Comparison of ENCODE assay signal across 8 cellular contexts in the genomic region with DNA sequence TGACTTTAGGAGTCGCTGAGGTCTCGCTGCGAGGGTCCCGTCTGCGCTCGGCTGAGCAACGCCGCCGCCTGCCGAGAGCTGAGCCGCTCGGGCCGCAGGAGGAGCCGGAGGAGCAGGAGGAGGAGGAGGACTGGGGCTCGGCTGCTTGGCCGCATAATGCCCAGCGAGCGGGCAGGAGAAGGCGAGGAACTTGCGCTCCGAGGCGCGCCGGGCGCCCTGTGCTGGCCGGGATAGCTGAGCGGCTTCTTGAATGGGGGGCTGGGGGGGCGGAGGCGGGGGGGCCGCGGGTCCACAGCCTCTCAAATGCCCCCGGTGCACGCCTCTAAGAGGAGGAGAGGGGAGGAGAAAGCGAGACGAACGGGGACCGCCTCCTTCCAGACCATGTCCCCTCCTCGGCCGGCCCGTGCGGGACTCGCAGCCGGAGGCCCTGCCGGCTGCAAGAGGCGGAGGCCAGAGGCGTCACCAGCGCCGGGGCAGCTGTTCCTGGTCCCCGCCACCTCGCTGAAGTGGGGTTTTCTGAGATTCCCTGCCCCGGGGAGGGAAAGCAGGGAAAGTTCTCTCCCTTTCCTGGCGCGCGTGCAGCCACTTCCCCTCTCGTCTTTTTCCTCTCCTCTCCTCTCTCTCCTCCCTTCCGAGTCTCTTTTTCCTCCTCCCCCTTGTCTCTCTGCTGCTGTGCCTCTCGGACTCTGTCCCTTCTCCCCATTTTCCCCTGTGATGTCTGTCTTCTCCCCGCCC. TPM values are rescaled to one million over a fixed set of nuclear protein-coding genes. Genes with fewer than 3 reads are reported as not detected.
DNase-seq lines count a peak whose midpoint lies in the region; ATAC-seq and TF ChIP-seq lines count a peak whose summit lies in the region.

A gene with protein sequence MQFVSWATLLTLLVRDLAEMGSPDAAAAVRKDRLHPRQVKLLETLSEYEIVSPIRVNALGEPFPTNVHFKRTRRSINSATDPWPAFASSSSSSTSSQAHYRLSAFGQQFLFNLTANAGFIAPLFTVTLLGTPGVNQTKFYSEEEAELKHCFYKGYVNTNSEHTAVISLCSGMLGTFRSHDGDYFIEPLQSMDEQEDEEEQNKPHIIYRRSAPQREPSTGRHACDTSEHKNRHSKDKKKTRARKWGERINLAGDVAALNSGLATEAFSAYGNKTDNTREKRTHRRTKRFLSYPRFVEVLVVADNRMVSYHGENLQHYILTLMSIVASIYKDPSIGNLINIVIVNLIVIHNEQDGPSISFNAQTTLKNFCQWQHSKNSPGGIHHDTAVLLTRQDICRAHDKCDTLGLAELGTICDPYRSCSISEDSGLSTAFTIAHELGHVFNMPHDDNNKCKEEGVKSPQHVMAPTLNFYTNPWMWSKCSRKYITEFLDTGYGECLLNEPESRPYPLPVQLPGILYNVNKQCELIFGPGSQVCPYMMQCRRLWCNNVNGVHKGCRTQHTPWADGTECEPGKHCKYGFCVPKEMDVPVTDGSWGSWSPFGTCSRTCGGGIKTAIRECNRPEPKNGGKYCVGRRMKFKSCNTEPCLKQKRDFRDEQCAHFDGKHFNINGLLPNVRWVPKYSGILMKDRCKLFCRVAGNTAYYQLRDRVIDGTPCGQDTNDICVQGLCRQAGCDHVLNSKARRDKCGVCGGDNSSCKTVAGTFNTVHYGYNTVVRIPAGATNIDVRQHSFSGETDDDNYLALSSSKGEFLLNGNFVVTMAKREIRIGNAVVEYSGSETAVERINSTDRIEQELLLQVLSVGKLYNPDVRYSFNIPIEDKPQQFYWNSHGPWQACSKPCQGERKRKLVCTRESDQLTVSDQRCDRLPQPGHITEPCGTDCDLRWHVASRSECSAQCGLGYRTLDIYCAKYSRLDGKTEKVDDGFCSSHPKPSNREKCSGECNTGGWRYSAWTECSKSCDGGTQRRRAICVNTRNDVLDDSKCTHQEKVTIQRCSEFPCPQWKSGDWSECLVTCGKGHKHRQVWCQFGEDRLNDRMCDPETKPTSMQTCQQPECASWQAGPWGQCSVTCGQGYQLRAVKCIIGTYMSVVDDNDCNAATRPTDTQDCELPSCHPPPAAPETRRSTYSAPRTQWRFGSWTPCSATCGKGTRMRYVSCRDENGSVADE (N-terminal part only) (minus strand): TSS at position 220 of the 735 bp plus-strand sequence. CDS start 343 bp downstream, outside the sequence.

- H3K4me3 Mint-ChIP-seq in WTC11, result peak within 1 kb of the TSS; percentile 93
- peak within 1 kb of the TSS; percentile 94 for H3K4me3 Mint-ChIP-seq in glutamatergic neuron (ENCODE audit: unreplicated experiment)
- peak within 1 kb of the TSS in 5 of 10 donors; percentile 0 to 62 (median 38) for H3K4me3 Mint-ChIP-seq in naive thymus-derived CD8-positive, alpha-beta T cell

- DNase-seq in H4 (ENCODE audit: low spot score) (peak; percentile 42), WTC11 (ENCODE audit: low spot score) (peak; percentile 77), glutamatergic neuron (peak; percentile 77), nucleus accumbens (lab: John Stamatoyannopoulos, UW) (peak in 48 of 56 donors; percentile 2 to 78 (median 40)), DMS153 treated with DMSO at 0.1 percent for 48 hours (lab: John Stamatoyannopoulos, UW; ENCODE audit: unreplicated experiment) (no peak)
- DNase-seq in naive thymus-derived CD8-positive, alpha-beta T cell, result no peak

- CTCF ChIA-PET in WTC11 (lab: Charles Lee), result interaction anchor here (0.6 to 0.7 kb wide), 2 partner anchors 138 to 154 kb away, joined by 3 read pairs; no protein-coding TSS in a partner anchor

- H3K27me3 Mint-ChIP-seq in WTC11 (ENCODE audit: low read depth) (peaks cover 76% of the 10 kb centered on the region), glutamatergic neuron (ENCODE audit: unreplicated experiment) (peaks cover 16% of the 10 kb centered on the region)
- H3K27me3 Mint-ChIP-seq in naive thymus-derived CD8-positive, alpha-beta T cell, result peaks cover 30 to 86% (median 45%) of the 10 kb centered on the region in 5 donors

- H3K4me1 Mint-ChIP-seq in WTC11 (peaks cover 68% of the 10 kb centered on the region), glutamatergic neuron (ENCODE audit: low read depth, unreplicated experiment) (peaks cover 11% of the 10 kb centered on the region)
- H3K4me1 Mint-ChIP-seq in naive thymus-derived CD8-positive, alpha-beta T cell, result peaks cover 6 to 17% (median 11%) of the 10 kb centered on the region in 4 donors

- no peak within 1 kb of the TSS for H3K27ac Mint-ChIP-seq in WTC11
- H3K27ac Mint-ChIP-seq in glutamatergic neuron (ENCODE audit: unreplicated experiment), result peak within 1 kb of the TSS; percentile 10
- H3K27ac Mint-ChIP-seq in naive thymus-derived CD8-positive, alpha-beta T cell, result no peak within 1 kb of the TSS

- peak; percentile 38 for ATAC-seq in WTC11
- ATAC-seq in naive thymus-derived CD8-positive, alpha-beta T cell, result no peak
- no peak for ATAC-seq in HG03342 (IDR thresholded peaks at IDR 0.05; ENCODE audit: unreplicated experiment)
- ATAC-seq in GM18909 (IDR thresholded peaks at IDR 0.05; ENCODE audit: poor library complexity, unreplicated experiment), result no peak

- POLR2A ChIA-PET in WTC11 (lab: Charles Lee), result no interaction called here
- POLR2A ChIA-PET in naive thymus-derived CD8-positive, alpha-beta T cell (lab: Charles Lee), result no interaction called here

- H3K36me3 Mint-ChIP-seq in WTC11 (no peaks in the 10 kb centered on the region), glutamatergic neuron (ENCODE audit: unreplicated experiment) (no peaks in the 10 kb centered on the region)
- no peaks in the 10 kb centered on the region for H3K36me3 Mint-ChIP-seq in naive thymus-derived CD8-positive, alpha-beta T cell

- no peak for TF ChIP-seq CTCF in WTC11 (IDR thresholded peaks at IDR 0.05)
- no peak for TF ChIP-seq CTCF in glutamatergic neuron (IDR thresholded peaks at IDR 0.05; ENCODE audit: partially characterized antibody, unreplicated experiment)

- no peaks in the 10 kb centered on the region for H3K9me3 Mint-ChIP-seq in WTC11
- peaks cover 3% of the 10 kb centered on the region for H3K9me3 Mint-ChIP-seq in glutamatergic neuron (ENCODE audit: unreplicated experiment)
- peaks cover 0 to 5% (median 0%) of the 10 kb centered on the region in 9 donors for H3K9me3 Mint-ChIP-seq in naive thymus-derived CD8-positive, alpha-beta T cell

TF ChIP-seq in WTC11, 78 proteins besides CTCF, POLR2A, EP300 and RAD21:
- TF ChIP-seq GTF2I (CRISPR knock-in tag; conservative IDR thresholded peaks at IDR 0.05) (0 out of 2 replicates have a peak, but pooled peaks have one; percentile 80), FOXP1 (CRISPR knock-in tag; IDR thresholded peaks at IDR 0.05; ENCODE audit: borderline replicate concordance) (0 out of 2 replicates have a peak, but pooled peaks have one; percentile 17), FOXK1 (CRISPR knock-in tag; IDR thresholded peaks at IDR 0.05) (no peak), ZNF121 (CRISPR knock-in tag; IDR thresholded peaks at IDR 0.05) (peak; percentile 99), ZNF263 (CRISPR knock-in tag; IDR thresholded peaks at IDR 0.05; ENCODE audit: low read depth) (peak; percentile 93), ZNF232 (CRISPR knock-in tag; IDR thresholded peaks at IDR 0.05) (no peak), ELF4 (CRISPR knock-in tag; IDR thresholded peaks at IDR 0.05; ENCODE audit: low read depth) (no peak)
- TF ChIP-seq, protein P1, sequence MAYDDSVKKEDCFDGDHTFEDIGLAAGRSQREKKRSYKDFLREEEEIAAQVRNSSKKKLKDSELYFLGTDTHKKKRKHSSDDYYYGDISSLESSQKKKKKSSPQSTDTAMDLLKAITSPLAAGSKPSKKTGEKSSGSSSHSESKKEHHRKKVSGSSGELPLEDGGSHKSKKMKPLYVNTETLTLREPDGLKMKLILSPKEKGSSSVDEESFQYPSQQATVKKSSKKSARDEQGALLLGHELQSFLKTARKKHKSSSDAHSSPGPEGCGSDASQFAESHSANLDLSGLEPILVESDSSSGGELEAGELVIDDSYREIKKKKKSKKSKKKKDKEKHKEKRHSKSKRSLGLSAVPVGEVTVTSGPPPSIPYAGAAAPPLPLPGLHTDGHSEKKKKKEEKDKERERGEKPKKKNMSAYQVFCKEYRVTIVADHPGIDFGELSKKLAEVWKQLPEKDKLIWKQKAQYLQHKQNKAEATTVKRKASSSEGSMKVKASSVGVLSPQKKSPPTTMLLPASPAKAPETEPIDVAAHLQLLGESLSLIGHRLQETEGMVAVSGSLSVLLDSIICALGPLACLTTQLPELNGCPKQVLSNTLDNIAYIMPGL (CRISPR knock-in tag; IDR thresholded peaks at IDR 0.05), result peak; percentile 25; the same call in 1 of the 2 replicates

RNA-seq across cellular contexts. Expression of the gene that starts here (rescaled TPM):
- 1.8 and 4.4 TPM in 2 replicates for total RNA-seq in H4 (2014; rRNA removed; shearing (Covaris generic))
- total RNA-seq in WTC11 (2021), result 1.9 to 3.1 TPM (median 2.6 TPM) in 3 replicates
- total RNA-seq in glutamatergic neuron (ENCODE audit: unreplicated experiment), result 2.3 TPM
- total RNA-seq in naive thymus-derived CD8-positive, alpha-beta T cell, result not detected
- polyA plus RNA-seq in naive thymus-derived CD8-positive, alpha-beta T cell, result not detected

Comparison
In these comparisons a context has a peak if more than half of its experiments do, and no peak if none do; other contexts are left out.
1. DNase-seq: peak in H4 (single experiment), WTC11 (single experiment), glutamatergic neuron (single experiment) and nucleus accumbens (48 of 56); none in naive thymus-derived CD8-positive, alpha-beta T cell (0 of 10) and DMS153 treated with DMSO at 0.1 percent for 48 hours (single experiment).